21 cellular contexts compared by ENCODE assay signal in the genomic region with DNA sequence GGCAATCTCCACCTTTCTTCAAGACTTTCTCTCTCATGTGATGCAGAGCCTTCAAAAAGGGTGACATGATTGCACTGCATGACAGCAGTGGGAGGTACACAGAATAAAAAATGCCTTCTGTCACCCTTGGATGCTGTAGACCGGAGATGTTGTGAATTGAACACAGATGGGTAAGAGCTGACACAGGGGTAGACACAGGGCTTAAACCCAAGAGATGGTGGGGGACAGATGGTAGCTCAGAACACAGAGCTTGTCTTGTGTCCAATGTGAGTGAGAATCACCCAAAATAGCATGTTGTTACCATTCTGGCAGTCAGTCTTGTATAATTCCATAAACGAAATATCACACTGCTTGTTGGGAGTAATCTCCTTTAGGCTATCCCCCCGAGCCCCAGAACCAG.
"Had no signal": no experiment of that assay in that cellular context is flagged by ENCODE, and none has a peak within 500 bp of the region (broad histone marks: within the 10 kb centered on the region; RNA-seq: fewer than 3 reads in every experiment).

No MANE protein-coding gene starts in this region.

- DNase-seq: hypothalamus; immature natural killer cell; left ventricle myocardium inferior; mesendoderm; naive B cell; ovary; right lobe of liver; stimulated activated CD4-positive, alpha-beta T cell treated with anti-CD3 and anti-CD28 coated beads, Interleukin-1b, Interleukin-23, amount 100 ng/mL, for 48 hours; stimulated activated CD4-positive, alpha-beta T cell treated with anti-CD3 and anti-CD28 coated beads, Interleukin-2, amount 100 ng/mL, for 48 hours; stimulated activated CD4-positive, alpha-beta T cell treated with anti-CD3 and anti-CD28 coated beads, Interleukin-4, amount 100 ng/mL, for 4 hours; stimulated activated CD8-positive, alpha-beta memory T cell treated with anti-CD3 and anti-CD28 coated beads, Interleukin-4, amount 100 ng/mL, for 48 hours; stimulated activated naive CD4-positive, alpha-beta T cell treated with Interleukin-2 at 50 U/mL for 16 hours; stimulated activated naive CD8-positive, alpha-beta T cell treated with anti-CD3 and anti-CD28 coated beads, Interleukin-15, amount 100 ng/mL, for 72 hours; substantia nigra; testis; thyroid gland; transverse colon; upper lobe of left lung had no signal

- FAIRE-seq: islet of Langerhans had no signal

- ATAC-seq: natural killer cell treated with Interleukin-12 subunit alpha and Interleukin-12 subunit beta and Interleukin-15 and Interleukin-18, amount 100 ng/mL, for 72 hours; right lobe of liver; stimulated activated memory B cell treated with anti-CD40 and anti-IgM and Interleukin-4, amounts not matched to agents 10 μg/mL and 1 μg/mL and 100 μg/mL, for 72 hours; stimulated activated naive CD8-positive, alpha-beta T cell treated with anti-CD3 and anti-CD28 coated beads, Interleukin-15, amount 100 ng/mL, for 72 hours had no signal
